20 cellular contexts compared by ENCODE assay signal in the genomic region with DNA sequence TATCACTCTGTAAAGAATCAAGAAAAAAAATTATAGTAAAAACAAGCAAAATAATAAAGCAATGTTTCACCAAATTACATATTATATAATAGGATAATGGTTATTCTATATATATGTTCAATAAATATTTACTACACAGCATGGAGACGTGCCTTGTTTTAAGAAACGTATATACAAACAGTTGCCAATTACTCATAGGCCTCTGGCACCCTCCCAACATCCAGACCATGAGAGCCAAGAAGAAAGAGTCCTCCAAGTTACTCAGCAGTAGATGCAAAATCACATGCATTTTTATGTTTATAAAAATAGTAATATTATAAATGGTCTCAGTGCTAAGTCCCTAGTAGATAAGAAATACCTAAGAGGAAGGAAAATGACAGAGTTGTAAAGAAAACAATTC.
DNase-seq lines count a peak whose midpoint lies in the region; ATAC-seq, FAIRE-seq and TF ChIP-seq lines count a peak whose summit lies in the region.
"Had no signal": no experiment of that assay in that cellular context is flagged by ENCODE, and none has a peak within 500 bp of the region (broad histone marks: within the 10 kb centered on the region; RNA-seq: fewer than 3 reads in every experiment).

No MANE protein-coding gene starts in this region.

- no peak for TF ChIP-seq CTCF in choroid plexus epithelial cell (conservative IDR thresholded peaks at IDR 0.05; ENCODE audit: low read depth, low read length)
- no peak for TF ChIP-seq CTCF in keratinocyte (optimal IDR thresholded peaks at IDR 0.05 in 1 of 3, IDR thresholded peaks at IDR 0.05 in 1 of 3, conservative IDR thresholded peaks at IDR 0.05 in 1 of 3; ENCODE audit: extremely low read depth in 1 of 3, insufficient read depth in 2 of 3, low read length in 3 of 3)

- no peaks in the 10 kb centered on the region for H3K9me3 Mint-ChIP-seq in activated T-cell treated with anti-CD3 and anti-CD28 coated beads, Interleukin-2, amount 50 U/mL, for 4 hours
- H3K9me3 Mint-ChIP-seq: activated naive CD8-positive, alpha-beta T cell treated with anti-CD3 and anti-CD28 coated beads, Interleukin-2, amount 50 U/mL, for 24 hours; neural crest cell had no signal

- H3K9me3 ChIP-seq in keratinocyte (ENCODE audit: control insufficient read depth, low read depth, low read length) (no peaks in the 10 kb centered on the region), T-helper 17 cell (ENCODE audit: control insufficient read depth, low read length, poor library complexity, severe bottlenecking) (no peaks in the 10 kb centered on the region)
- H3K9me3 ChIP-seq: SJSA1 had no signal

- peaks cover 10% of the 10 kb centered on the region for H3K79me2 ChIP-seq in keratinocyte (ENCODE audit: control insufficient read depth, insufficient read depth, low read length)

- H3K4me3 Mint-ChIP-seq in activated T-cell treated with anti-CD3 and anti-CD28 coated beads, Interleukin-2, amount 50 U/mL, for 4 hours: no peak overlapping the region
- H3K4me3 Mint-ChIP-seq in T-helper 17 cell: no peak overlapping the region
- H3K4me3 Mint-ChIP-seq: activated naive CD8-positive, alpha-beta T cell treated with anti-CD3 and anti-CD28 coated beads, Interleukin-2, amount 50 U/mL, for 24 hours; neural crest cell had no signal

- no peaks in the 10 kb centered on the region for H4K20me1 ChIP-seq in keratinocyte (ENCODE audit: control insufficient read depth, extremely low read depth, insufficient read depth, low read length)

- no peak for FAIRE-seq in keratinocyte (lab: Jason Lieb, UNC)

- H3K4me1 Mint-ChIP-seq in activated T-cell treated with anti-CD3 and anti-CD28 coated beads, Interleukin-2, amount 50 U/mL, for 4 hours (ENCODE audit: low read depth): no peaks in the 10 kb centered on the region
- H3K4me1 Mint-ChIP-seq in T-helper 17 cell: peaks cover 5% of the 10 kb centered on the region
- H3K4me1 Mint-ChIP-seq: activated naive CD8-positive, alpha-beta T cell treated with anti-CD3 and anti-CD28 coated beads, Interleukin-2, amount 50 U/mL, for 24 hours; neural crest cell had no signal

- H3K9me1 ChIP-seq in keratinocyte (ENCODE audit: control insufficient read depth, extremely low read depth, insufficient read depth, low read length): no peaks in the 10 kb centered on the region

- ATAC-seq in GM21515 (IDR thresholded peaks at IDR 0.05; ENCODE audit: unreplicated experiment): no peak
- no peak for ATAC-seq in activated T-cell treated with anti-CD3 and anti-CD28 coated beads, Interleukin-2, amount 50 U/mL, for 4 hours
- ATAC-seq in GM18519 (IDR thresholded peaks at IDR 0.05; ENCODE audit: low FRiP score, unreplicated experiment): no peak
- no peak for ATAC-seq in T-helper 17 cell
- ATAC-seq: activated naive CD8-positive, alpha-beta T cell treated with anti-CD3 and anti-CD28 coated beads, Interleukin-2, amount 50 U/mL, for 24 hours; sciatic nerve had no signal

- dilution Hi-C loops in keratinocyte (cut with MboI; ENCODE audit: extremely low pct_ligation_motif_present, low sequenced_read_pairs): no loop called here

- H3K27ac Mint-ChIP-seq in T-helper 17 cell: no peak overlapping the region
- H3K27ac Mint-ChIP-seq: activated naive CD8-positive, alpha-beta T cell treated with anti-CD3 and anti-CD28 coated beads, Interleukin-2, amount 50 U/mL, for 24 hours had no signal

- H3K4me3 ChIP-seq in choroid plexus epithelial cell (ENCODE audit: low read depth, low read length) (no peak overlapping the region), keratinocyte (ENCODE audit: control insufficient read depth in 2 of 3, extremely low read depth in 1 of 3, insufficient read depth in 2 of 3, low read depth in 1 of 3, low read length in 3 of 3) (no peak overlapping the region)
- H3K4me3 ChIP-seq: dorsolateral prefrontal cortex, SJSA1 had no signal

- no peaks in the 10 kb centered on the region for H3K27me3 Mint-ChIP-seq in activated T-cell treated with anti-CD3 and anti-CD28 coated beads, Interleukin-2, amount 50 U/mL, for 4 hours (ENCODE audit: low read depth)
- no peaks in the 10 kb centered on the region for H3K27me3 Mint-ChIP-seq in T-helper 17 cell
- H3K27me3 Mint-ChIP-seq: activated naive CD8-positive, alpha-beta T cell treated with anti-CD3 and anti-CD28 coated beads, Interleukin-2, amount 50 U/mL, for 24 hours had no signal

- H3K4me2 ChIP-seq in keratinocyte (ENCODE audit: control insufficient read depth, extremely low read depth, insufficient read depth, low read depth, low read length): no peak overlapping the region

- no peaks in the 10 kb centered on the region for H3K4me1 ChIP-seq in keratinocyte (ENCODE audit: control insufficient read depth, extremely low read depth, insufficient read depth, low read length)

- peak overlapping the region; percentile 53 for H3K27ac ChIP-seq in keratinocyte (ENCODE audit: control insufficient read depth, insufficient read depth, low read length)
- H3K27ac ChIP-seq: SJSA1 had no signal

- H2AFZ ChIP-seq in keratinocyte (ENCODE audit: control insufficient read depth, low read length): no peak overlapping the region

- H3K27me3 ChIP-seq in keratinocyte (ENCODE audit: control insufficient read depth, extremely low read depth, insufficient read depth, low read length): no peaks in the 10 kb centered on the region
- H3K27me3 ChIP-seq: dorsolateral prefrontal cortex, SJSA1 had no signal

- H3K36me3 Mint-ChIP-seq in activated T-cell treated with anti-CD3 and anti-CD28 coated beads, Interleukin-2, amount 50 U/mL, for 4 hours (ENCODE audit: insufficient read depth): peaks cover 30% of the 10 kb centered on the region
- peaks cover 5% of the 10 kb centered on the region for H3K36me3 Mint-ChIP-seq in T-helper 17 cell (ENCODE audit: low read depth)

- peak; percentile 64 for DNase-seq in EH (ENCODE audit: low read depth)
- peak; percentile 18 for DNase-seq in RKO (ENCODE audit: low spot score)
- DNase-seq in choroid plexus epithelial cell (ENCODE audit: low read depth): peak; percentile 94
- no peak for DNase-seq in keratinocyte (ENCODE audit: low read depth, low spot score)
- no peak for DNase-seq in activated T-cell treated with anti-CD3 and anti-CD28 coated beads, Interleukin-2, amount 50 U/mL, for 4 hours
- no peak for DNase-seq in T-helper 17 cell
- DNase-seq: activated CD4-positive, alpha-beta T cell treated with anti-CD3 and anti-CD28 coated beads, Interleukin-2, amount 50 U/mL, for 1 hour; activated naive CD8-positive, alpha-beta T cell treated with anti-CD3 and anti-CD28 coated beads, Interleukin-2, amount 50 U/mL, for 24 hours; activated T-cell treated with anti-CD3 and anti-CD28 coated beads, Interleukin-2, amount 50 U/mL, for 48 hours; AML-193; H7; mesendoderm; stimulated activated CD4-positive, alpha-beta T cell treated with anti-CD3 and anti-CD28 coated beads, Interleukin-4, amount 100 ng/mL, for 4 hours; trophoblast cell had no signal

- H3K36me3 ChIP-seq in keratinocyte (ENCODE audit: control insufficient read depth in 2 of 2, extremely low read depth in 1 of 2, insufficient read depth in 2 of 2, low read length in 2 of 2): peaks cover 17 to 25% of the 10 kb centered on the region in 2 experiments

- no peak overlapping the region for H3K9ac ChIP-seq in keratinocyte (ENCODE audit: control insufficient read depth, extremely low read depth, insufficient read depth, low read length)

Comparison
In these comparisons a context has a peak if more than half of its experiments do, and no peak if none do; other contexts are left out.
1. DNase-seq: peak in EH (single experiment), RKO (single experiment) and choroid plexus epithelial cell (single experiment); none in keratinocyte (single experiment), activated T-cell treated with anti-CD3 and anti-CD28 coated beads, Interleukin-2, amount 50 U/mL, for 4 hours (single experiment) and T-helper 17 cell (0 of 3).